ENCODE assay signal across 1 cellular context in the genomic region with DNA sequence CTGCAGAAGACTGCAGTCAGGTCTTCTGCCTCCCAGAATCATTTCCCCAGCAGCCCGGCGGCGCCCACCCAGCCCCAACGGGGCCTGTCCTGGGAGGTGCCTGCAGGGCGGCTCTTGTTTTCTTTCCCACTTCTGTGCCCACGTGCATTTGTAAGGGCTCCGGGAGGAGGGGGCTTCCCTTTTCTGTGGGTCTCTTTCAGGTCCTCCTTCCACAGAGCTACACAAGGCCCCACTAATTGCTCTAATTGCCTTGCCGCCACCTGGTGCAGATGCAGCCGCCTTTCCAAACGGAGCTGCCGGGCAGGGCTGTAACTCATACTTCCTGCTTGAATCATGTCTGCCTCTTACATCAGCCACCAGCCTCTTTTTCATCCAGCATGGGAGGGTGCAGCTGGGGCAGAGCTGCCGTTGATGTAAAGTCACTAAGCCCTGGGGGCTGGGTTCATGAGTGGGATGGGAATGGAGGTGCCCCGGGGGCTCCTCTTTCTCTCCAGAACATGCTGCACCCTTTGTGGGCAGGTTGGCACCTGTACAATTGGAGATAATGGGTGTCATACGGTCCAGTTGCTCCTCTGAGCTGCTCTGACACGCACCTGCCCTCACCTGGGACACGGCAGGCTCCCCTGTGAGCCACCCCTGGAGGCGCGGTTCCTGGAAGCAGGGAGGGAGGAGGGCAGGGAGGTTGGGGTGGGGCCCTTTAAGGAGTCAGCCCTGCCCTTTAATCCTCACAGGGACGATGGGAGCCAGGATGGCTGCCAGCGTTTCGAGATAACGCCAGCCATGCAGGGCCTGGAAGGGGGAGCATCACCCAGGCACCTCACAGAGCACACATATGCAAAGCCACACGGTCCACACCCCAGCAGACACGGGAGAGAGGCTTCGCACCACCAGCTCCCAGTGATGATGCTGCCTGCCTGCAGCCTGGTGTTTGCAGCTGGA.
TF ChIP-seq lines count a peak whose summit lies in the region.

No MANE protein-coding gene starts in this region.

TF ChIP-seq in HepG2, 621 proteins besides CTCF, POLR2A, EP300 and RAD21 (continued from another document and continues in another):
- TF ChIP-seq ZNF556 (CRISPR knock-in tag; IDR thresholded peaks at IDR 0.05; ENCODE audit: borderline replicate concordance), result peak; percentile 44; the same call in 1 of the 2 replicates
- 0 out of 2 replicates have a peak, but pooled peaks have one; percentile 58 for TF ChIP-seq ZBTB42 (CRISPR knock-in tag; IDR thresholded peaks at IDR 0.05)
- TF ChIP-seq, protein P1, sequence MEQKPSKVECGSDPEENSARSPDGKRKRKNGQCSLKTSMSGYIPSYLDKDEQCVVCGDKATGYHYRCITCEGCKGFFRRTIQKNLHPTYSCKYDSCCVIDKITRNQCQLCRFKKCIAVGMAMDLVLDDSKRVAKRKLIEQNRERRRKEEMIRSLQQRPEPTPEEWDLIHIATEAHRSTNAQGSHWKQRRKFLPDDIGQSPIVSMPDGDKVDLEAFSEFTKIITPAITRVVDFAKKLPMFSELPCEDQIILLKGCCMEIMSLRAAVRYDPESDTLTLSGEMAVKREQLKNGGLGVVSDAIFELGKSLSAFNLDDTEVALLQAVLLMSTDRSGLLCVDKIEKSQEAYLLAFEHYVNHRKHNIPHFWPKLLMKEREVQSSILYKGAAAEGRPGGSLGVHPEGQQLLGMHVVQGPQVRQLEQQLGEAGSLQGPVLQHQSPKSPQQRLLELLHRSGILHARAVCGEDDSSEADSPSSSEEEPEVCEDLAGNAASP (CRISPR knock-in tag; IDR thresholded peaks at IDR 0.05; ENCODE audit: borderline replicate concordance), result no peak
- TF ChIP-seq KMT2B (CRISPR knock-in tag; IDR thresholded peaks at IDR 0.05), result no peak
- no peak for TF ChIP-seq NFE2 (CRISPR knock-in tag; IDR thresholded peaks at IDR 0.05)
- TF ChIP-seq, protein P2, sequence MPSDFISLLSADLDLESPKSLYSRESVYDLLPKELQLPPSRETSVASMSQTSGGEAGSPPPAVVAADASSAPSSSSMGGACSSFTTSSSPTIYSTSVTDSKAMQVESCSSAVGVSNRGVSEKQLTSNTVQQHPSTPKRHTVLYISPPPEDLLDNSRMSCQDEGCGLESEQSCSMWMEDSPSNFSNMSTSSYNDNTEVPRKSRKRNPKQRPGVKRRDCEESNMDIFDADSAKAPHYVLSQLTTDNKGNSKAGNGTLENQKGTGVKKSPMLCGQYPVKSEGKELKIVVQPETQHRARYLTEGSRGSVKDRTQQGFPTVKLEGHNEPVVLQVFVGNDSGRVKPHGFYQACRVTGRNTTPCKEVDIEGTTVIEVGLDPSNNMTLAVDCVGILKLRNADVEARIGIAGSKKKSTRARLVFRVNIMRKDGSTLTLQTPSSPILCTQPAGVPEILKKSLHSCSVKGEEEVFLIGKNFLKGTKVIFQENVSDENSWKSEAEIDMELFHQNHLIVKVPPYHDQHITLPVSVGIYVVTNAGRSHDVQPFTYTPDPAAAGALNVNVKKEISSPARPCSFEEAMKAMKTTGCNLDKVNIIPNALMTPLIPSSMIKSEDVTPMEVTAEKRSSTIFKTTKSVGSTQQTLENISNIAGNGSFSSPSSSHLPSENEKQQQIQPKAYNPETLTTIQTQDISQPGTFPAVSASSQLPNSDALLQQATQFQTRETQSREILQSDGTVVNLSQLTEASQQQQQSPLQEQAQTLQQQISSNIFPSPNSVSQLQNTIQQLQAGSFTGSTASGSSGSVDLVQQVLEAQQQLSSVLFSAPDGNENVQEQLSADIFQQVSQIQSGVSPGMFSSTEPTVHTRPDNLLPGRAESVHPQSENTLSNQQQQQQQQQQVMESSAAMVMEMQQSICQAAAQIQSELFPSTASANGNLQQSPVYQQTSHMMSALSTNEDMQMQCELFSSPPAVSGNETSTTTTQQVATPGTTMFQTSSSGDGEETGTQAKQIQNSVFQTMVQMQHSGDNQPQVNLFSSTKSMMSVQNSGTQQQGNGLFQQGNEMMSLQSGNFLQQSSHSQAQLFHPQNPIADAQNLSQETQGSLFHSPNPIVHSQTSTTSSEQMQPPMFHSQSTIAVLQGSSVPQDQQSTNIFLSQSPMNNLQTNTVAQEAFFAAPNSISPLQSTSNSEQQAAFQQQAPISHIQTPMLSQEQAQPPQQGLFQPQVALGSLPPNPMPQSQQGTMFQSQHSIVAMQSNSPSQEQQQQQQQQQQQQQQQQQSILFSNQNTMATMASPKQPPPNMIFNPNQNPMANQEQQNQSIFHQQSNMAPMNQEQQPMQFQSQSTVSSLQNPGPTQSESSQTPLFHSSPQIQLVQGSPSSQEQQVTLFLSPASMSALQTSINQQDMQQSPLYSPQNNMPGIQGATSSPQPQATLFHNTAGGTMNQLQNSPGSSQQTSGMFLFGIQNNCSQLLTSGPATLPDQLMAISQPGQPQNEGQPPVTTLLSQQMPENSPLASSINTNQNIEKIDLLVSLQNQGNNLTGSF (CRISPR knock-in tag; IDR thresholded peaks at IDR 0.05), result peak; percentile 26; the same call in 1 of the 2 replicates
- peak; percentile 52 for TF ChIP-seq NFKBIZ (CRISPR knock-in tag; IDR thresholded peaks at IDR 0.05)
- peak; percentile 46; the same call in 1 of the 2 replicates for TF ChIP-seq NFKB2 (CRISPR knock-in tag; IDR thresholded peaks at IDR 0.05; ENCODE audit: borderline replicate concordance)
- TF ChIP-seq, protein P3, sequence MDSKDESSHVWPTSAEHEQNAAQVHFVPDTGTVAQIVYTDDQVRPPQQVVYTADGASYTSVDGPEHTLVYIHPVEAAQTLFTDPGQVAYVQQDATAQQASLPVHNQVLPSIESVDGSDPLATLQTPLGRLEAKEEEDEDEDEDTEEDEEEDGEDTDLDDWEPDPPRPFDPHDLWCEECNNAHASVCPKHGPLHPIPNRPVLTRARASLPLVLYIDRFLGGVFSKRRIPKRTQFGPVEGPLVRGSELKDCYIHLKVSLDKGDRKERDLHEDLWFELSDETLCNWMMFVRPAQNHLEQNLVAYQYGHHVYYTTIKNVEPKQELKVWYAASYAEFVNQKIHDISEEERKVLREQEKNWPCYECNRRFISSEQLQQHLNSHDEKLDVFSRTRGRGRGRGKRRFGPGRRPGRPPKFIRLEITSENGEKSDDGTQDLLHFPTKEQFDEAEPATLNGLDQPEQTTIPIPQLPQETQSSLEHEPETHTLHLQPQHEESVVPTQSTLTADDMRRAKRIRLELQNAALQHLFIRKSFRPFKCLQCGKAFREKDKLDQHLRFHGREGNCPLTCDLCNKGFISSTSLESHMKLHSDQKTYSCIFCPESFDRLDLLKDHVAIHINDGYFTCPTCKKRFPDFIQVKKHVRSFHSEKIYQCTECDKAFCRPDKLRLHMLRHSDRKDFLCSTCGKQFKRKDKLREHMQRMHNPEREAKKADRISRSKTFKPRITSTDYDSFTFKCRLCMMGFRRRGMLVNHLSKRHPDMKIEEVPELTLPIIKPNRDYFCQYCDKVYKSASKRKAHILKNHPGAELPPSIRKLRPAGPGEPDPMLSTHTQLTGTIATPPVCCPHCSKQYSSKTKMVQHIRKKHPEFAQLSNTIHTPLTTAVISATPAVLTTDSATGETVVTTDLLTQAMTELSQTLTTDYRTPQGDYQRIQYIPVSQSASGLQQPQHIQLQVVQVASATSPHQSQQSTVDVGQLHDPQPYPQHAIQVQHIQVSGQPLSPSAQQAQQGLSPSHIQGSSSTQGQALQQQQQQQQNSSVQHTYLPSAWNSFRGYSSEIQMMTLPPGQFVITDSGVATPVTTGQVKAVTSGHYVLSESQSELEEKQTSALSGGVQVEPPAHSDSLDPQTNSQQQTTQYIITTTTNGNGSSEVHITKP (CRISPR knock-in tag; IDR thresholded peaks at IDR 0.05; ENCODE audit: low read depth), result no peak
- no peak for TF ChIP-seq POGZ (CRISPR knock-in tag; IDR thresholded peaks at IDR 0.05)
- TF ChIP-seq ZNF282 (IDR thresholded peaks at IDR 0.05; ENCODE audit: partially characterized antibody), result no peak
- TF ChIP-seq PTBP1 (IDR thresholded peaks at IDR 0.05; ENCODE audit: low read depth, low read length, poor library complexity, severe bottlenecking), result no peak
- TF ChIP-seq ZSCAN30 (CRISPR knock-in tag; IDR thresholded peaks at IDR 0.05), result no peak
- peak; percentile 30; the same call in 1 of the 2 replicates for TF ChIP-seq FOXJ3 (CRISPR knock-in tag; IDR thresholded peaks at IDR 0.05; ENCODE audit: borderline replicate concordance)
- no peak for TF ChIP-seq PHF21A (CRISPR knock-in tag; IDR thresholded peaks at IDR 0.05)
- TF ChIP-seq, protein P4, sequence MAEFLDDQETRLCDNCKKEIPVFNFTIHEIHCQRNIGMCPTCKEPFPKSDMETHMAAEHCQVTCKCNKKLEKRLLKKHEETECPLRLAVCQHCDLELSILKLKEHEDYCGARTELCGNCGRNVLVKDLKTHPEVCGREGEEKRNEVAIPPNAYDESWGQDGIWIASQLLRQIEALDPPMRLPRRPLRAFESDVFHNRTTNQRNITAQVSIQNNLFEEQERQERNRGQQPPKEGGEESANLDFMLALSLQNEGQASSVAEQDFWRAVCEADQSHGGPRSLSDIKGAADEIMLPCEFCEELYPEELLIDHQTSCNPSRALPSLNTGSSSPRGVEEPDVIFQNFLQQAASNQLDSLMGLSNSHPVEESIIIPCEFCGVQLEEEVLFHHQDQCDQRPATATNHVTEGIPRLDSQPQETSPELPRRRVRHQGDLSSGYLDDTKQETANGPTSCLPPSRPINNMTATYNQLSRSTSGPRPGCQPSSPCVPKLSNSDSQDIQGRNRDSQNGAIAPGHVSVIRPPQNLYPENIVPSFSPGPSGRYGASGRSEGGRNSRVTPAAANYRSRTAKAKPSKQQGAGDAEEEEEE (CRISPR knock-in tag; IDR thresholded peaks at IDR 0.05; ENCODE audit: borderline replicate concordance), result no peak
- TF ChIP-seq HOXA5 (CRISPR knock-in tag; IDR thresholded peaks at IDR 0.05), result peak; percentile 62; the same call in 1 of the 2 replicates
- TF ChIP-seq BRD4 (CRISPR knock-in tag; IDR thresholded peaks at IDR 0.05), result peak; percentile 15; the same call in 1 of the 2 replicates
- TF ChIP-seq, protein P5, sequence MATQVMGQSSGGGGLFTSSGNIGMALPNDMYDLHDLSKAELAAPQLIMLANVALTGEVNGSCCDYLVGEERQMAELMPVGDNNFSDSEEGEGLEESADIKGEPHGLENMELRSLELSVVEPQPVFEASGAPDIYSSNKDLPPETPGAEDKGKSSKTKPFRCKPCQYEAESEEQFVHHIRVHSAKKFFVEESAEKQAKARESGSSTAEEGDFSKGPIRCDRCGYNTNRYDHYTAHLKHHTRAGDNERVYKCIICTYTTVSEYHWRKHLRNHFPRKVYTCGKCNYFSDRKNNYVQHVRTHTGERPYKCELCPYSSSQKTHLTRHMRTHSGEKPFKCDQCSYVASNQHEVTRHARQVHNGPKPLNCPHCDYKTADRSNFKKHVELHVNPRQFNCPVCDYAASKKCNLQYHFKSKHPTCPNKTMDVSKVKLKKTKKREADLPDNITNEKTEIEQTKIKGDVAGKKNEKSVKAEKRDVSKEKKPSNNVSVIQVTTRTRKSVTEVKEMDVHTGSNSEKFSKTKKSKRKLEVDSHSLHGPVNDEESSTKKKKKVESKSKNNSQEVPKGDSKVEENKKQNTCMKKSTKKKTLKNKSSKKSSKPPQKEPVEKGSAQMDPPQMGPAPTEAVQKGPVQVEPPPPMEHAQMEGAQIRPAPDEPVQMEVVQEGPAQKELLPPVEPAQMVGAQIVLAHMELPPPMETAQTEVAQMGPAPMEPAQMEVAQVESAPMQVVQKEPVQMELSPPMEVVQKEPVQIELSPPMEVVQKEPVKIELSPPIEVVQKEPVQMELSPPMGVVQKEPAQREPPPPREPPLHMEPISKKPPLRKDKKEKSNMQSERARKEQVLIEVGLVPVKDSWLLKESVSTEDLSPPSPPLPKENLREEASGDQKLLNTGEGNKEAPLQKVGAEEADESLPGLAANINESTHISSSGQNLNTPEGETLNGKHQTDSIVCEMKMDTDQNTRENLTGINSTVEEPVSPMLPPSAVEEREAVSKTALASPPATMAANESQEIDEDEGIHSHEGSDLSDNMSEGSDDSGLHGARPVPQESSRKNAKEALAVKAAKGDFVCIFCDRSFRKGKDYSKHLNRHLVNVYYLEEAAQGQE (IDR thresholded peaks at IDR 0.05; ENCODE audit: borderline replicate concordance in 1 of 2, low read depth in 1 of 2, low read length in 2 of 2), result 0 out of 4 replicates have a peak, but pooled peaks of 1 of the 2 experiments have one; percentile 5
- no peak for TF ChIP-seq ZNF83 (CRISPR knock-in tag; IDR thresholded peaks at IDR 0.05; ENCODE audit: borderline replicate concordance)
- TF ChIP-seq, protein P6, sequence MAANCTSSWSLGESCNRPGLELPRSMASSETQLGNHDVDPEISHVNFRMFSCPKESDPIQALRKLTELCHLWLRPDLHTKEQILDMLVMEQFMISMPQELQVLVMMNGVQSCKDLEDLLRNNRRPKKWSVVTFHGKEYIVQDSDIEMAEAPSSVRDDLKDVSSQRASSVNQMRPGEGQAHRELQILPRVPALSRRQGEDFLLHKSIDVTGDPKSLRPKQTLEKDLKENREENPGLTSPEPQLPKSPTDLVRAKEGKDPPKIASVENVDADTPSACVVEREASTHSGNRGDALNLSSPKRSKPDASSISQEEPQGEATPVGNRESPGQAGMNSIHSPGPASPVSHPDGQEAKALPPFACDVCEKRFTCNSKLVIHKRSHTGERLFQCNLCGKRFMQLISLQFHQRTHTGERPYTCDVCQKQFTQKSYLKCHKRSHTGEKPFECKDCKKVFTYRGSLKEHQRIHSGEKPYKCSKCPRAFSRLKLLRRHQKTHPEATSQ (CRISPR knock-in tag; IDR thresholded peaks at IDR 0.05; ENCODE audit: borderline replicate concordance), result no peak
- TF ChIP-seq, protein P7, sequence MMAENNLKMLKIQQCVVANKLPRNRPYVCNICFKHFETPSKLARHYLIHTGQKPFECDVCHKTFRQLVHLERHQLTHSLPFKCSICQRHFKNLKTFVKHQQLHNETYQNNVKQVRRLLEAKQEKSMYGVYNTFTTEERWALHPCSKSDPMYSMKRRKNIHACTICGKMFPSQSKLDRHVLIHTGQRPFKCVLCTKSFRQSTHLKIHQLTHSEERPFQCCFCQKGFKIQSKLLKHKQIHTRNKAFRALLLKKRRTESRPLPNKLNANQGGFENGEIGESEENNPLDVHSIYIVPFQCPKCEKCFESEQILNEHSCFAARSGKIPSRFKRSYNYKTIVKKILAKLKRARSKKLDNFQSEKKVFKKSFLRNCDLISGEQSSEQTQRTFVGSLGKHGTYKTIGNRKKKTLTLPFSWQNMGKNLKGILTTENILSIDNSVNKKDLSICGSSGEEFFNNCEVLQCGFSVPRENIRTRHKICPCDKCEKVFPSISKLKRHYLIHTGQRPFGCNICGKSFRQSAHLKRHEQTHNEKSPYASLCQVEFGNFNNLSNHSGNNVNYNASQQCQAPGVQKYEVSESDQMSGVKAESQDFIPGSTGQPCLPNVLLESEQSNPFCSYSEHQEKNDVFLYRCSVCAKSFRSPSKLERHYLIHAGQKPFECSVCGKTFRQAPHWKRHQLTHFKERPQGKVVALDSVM (CRISPR knock-in tag; IDR thresholded peaks at IDR 0.05), result no peak
- TF ChIP-seq HDAC1 (CRISPR knock-in tag; IDR thresholded peaks at IDR 0.05), result no peak; the same call in 1 of the 2 replicates
- TF ChIP-seq, protein P8, sequence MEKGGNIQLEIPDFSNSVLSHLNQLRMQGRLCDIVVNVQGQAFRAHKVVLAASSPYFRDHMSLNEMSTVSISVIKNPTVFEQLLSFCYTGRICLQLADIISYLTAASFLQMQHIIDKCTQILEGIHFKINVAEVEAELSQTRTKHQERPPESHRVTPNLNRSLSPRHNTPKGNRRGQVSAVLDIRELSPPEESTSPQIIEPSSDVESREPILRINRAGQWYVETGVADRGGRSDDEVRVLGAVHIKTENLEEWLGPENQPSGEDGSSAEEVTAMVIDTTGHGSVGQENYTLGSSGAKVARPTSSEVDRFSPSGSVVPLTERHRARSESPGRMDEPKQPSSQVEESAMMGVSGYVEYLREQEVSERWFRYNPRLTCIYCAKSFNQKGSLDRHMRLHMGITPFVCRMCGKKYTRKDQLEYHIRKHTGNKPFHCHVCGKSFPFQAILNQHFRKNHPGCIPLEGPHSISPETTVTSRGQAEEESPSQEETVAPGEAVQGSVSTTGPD (CRISPR knock-in tag; IDR thresholded peaks at IDR 0.05), result 0 out of 2 replicates have a peak, but pooled peaks have one; percentile 11
- no peak for TF ChIP-seq HMGA1 (CRISPR knock-in tag; conservative IDR thresholded peaks at IDR 0.05)
- TF ChIP-seq, protein P9, sequence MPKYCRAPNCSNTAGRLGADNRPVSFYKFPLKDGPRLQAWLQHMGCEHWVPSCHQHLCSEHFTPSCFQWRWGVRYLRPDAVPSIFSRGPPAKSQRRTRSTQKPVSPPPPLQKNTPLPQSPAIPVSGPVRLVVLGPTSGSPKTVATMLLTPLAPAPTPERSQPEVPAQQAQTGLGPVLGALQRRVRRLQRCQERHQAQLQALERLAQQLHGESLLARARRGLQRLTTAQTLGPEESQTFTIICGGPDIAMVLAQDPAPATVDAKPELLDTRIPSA (CRISPR knock-in tag; IDR thresholded peaks at IDR 0.05; ENCODE audit: borderline replicate concordance), result no peak
